ENCODE assay signal across 1 cellular context in the genomic region with DNA sequence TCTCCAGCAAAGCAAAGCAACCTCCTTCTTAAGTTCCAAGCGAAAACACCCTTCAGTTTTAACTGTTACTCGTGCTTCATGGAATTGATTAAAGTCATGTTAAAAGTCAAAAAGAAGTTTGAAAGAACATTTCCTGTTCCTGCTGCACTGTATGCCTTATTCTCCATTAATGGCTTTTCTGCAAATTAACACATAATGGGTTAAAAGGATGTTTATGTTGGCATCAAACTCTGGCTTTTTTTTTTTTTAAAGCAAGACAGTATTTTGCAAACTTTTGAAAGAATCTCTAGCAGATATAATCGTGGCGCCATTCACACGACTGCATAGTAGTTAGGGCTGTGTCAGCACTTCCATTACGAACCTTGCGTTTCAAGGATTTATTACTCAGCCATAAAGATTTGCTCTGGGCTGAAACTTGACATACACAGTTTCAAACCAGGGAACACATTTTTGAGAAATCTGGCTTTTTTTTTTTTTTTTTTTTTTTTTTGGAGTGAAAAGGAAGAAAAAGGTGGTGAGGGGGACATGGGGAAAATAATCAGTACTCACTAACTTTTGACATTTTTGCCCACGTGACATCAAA.
TF ChIP-seq lines count a peak whose summit lies in the region.

No MANE protein-coding gene starts in this region.

TF ChIP-seq in HepG2, 621 proteins besides CTCF, POLR2A, EP300 and RAD21 (continued from another document):
- TF ChIP-seq, protein P1, sequence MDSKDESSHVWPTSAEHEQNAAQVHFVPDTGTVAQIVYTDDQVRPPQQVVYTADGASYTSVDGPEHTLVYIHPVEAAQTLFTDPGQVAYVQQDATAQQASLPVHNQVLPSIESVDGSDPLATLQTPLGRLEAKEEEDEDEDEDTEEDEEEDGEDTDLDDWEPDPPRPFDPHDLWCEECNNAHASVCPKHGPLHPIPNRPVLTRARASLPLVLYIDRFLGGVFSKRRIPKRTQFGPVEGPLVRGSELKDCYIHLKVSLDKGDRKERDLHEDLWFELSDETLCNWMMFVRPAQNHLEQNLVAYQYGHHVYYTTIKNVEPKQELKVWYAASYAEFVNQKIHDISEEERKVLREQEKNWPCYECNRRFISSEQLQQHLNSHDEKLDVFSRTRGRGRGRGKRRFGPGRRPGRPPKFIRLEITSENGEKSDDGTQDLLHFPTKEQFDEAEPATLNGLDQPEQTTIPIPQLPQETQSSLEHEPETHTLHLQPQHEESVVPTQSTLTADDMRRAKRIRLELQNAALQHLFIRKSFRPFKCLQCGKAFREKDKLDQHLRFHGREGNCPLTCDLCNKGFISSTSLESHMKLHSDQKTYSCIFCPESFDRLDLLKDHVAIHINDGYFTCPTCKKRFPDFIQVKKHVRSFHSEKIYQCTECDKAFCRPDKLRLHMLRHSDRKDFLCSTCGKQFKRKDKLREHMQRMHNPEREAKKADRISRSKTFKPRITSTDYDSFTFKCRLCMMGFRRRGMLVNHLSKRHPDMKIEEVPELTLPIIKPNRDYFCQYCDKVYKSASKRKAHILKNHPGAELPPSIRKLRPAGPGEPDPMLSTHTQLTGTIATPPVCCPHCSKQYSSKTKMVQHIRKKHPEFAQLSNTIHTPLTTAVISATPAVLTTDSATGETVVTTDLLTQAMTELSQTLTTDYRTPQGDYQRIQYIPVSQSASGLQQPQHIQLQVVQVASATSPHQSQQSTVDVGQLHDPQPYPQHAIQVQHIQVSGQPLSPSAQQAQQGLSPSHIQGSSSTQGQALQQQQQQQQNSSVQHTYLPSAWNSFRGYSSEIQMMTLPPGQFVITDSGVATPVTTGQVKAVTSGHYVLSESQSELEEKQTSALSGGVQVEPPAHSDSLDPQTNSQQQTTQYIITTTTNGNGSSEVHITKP (CRISPR knock-in tag; IDR thresholded peaks at IDR 0.05; ENCODE audit: low read depth), result no peak
- no peak for TF ChIP-seq GATA4 (IDR thresholded peaks at IDR 0.05; ENCODE audit: borderline replicate concordance, low read depth)
- no peak for TF ChIP-seq ZMYM4 (CRISPR knock-in tag; IDR thresholded peaks at IDR 0.05)
- TF ChIP-seq, protein P2, sequence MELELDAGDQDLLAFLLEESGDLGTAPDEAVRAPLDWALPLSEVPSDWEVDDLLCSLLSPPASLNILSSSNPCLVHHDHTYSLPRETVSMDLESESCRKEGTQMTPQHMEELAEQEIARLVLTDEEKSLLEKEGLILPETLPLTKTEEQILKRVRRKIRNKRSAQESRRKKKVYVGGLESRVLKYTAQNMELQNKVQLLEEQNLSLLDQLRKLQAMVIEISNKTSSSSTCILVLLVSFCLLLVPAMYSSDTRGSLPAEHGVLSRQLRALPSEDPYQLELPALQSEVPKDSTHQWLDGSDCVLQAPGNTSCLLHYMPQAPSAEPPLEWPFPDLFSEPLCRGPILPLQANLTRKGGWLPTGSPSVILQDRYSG (CRISPR knock-in tag; IDR thresholded peaks at IDR 0.05), result no peak
- TF ChIP-seq FOSL2 (CRISPR knock-in tag; IDR thresholded peaks at IDR 0.05), result no peak
- TF ChIP-seq MAFF (IDR thresholded peaks at IDR 0.05; ENCODE audit: low read depth, low read length), result 0 out of 2 replicates have a peak, but pooled peaks have one; percentile 10
- no peak for TF ChIP-seq SRY (CRISPR knock-in tag; IDR thresholded peaks at IDR 0.05)
- TF ChIP-seq SAP130 (CRISPR knock-in tag; IDR thresholded peaks at IDR 0.05; ENCODE audit: low read depth), result no peak
- no peak for TF ChIP-seq ZNF160 (CRISPR knock-in tag; IDR thresholded peaks at IDR 0.05)
- peak; percentile 21 to 32; a peak in 1 of 4 replicates for TF ChIP-seq MAFK (conservative IDR thresholded peaks at IDR 0.05 in 1 of 2, IDR thresholded peaks at IDR 0.05 in 1 of 2; ENCODE audit: low read length in 2 of 2)
- TF ChIP-seq, protein P3, sequence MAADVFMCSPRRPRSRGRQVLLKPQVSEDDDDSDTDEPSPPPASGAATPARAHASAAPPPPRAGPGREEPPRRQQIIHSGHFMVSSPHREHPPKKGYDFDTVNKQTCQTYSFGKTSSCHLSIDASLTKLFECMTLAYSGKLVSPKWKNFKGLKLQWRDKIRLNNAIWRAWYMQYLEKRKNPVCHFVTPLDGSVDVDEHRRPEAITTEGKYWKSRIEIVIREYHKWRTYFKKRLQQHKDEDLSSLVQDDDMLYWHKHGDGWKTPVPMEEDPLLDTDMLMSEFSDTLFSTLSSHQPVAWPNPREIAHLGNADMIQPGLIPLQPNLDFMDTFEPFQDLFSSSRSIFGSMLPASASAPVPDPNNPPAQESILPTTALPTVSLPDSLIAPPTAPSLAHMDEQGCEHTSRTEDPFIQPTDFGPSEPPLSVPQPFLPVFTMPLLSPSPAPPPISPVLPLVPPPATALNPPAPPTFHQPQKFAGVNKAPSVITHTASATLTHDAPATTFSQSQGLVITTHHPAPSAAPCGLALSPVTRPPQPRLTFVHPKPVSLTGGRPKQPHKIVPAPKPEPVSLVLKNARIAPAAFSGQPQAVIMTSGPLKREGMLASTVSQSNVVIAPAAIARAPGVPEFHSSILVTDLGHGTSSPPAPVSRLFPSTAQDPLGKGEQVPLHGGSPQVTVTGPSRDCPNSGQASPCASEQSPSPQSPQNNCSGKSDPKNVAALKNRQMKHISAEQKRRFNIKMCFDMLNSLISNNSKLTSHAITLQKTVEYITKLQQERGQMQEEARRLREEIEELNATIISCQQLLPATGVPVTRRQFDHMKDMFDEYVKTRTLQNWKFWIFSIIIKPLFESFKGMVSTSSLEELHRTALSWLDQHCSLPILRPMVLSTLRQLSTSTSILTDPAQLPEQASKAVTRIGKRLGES (CRISPR knock-in tag; IDR thresholded peaks at IDR 0.05; ENCODE audit: borderline replicate concordance), result no peak
- no peak for TF ChIP-seq ZNF235 (CRISPR knock-in tag; IDR thresholded peaks at IDR 0.05; ENCODE audit: borderline replicate concordance)
- no peak for TF ChIP-seq ZBTB38 (CRISPR knock-in tag; IDR thresholded peaks at IDR 0.05)
TF ChIP-seq in HepG2: peak in this region for 2.
